In genomic region chr6:45690846-45691245, GRCh38 we compare ENCODE assay signal across 22 cellular contexts.
"Had no signal": no experiment of that assay in that cellular context is flagged by ENCODE, and none has a peak within 500 bp of the region (broad histone marks: within the 10 kb centered on the region; RNA-seq: fewer than 3 reads in every experiment).

No MANE protein-coding gene starts in this region.

- H3K27ac ChIP-seq: coronary artery, neutrophil, pancreas, psoas muscle, right lobe of liver, uterus had no signal

- ATAC-seq: left ventricle myocardium superior; pancreas; psoas muscle; right lobe of liver; stimulated activated naive B cell treated with anti-CD40 and anti-IgM and Interleukin-4, amounts not matched to agents 10 μg/mL and 1 μg/mL and 100 μg/mL, for 72 hours had no signal

- DNase-seq: activated B cell treated with CpG ODN at 0.5 μM for 24 hours; activated CD4-positive, alpha-beta T cell treated with anti-CD3 and anti-CD28 coated beads for 4 hours; activated CD4-positive, alpha-beta T cell treated with anti-CD3 and anti-CD28 coated beads, Interleukin-2, amount 50 U/mL, for 48 hours; activated naive CD4-positive, alpha-beta T cell treated with anti-CD3 and anti-CD28 coated beads for 36 hours; activated naive CD8-positive, alpha-beta T cell treated with anti-CD3 and anti-CD28 coated beads, Interleukin-2, amount 10 ng/mL, durations not matched to agents 7 days and 5 days; activated T-cell treated with anti-CD3 and anti-CD28 coated beads, Interleukin-2, amount 50 U/mL, for 48 hours; amniotic stem cell; cerebellar nuclear complex; endodermal cell; kidney glomerular epithelial cell; left ventricle myocardium superior; midbrain; pancreas; psoas muscle; right lobe of liver; small intestine; stimulated activated CD4-positive, alpha-beta T cell treated with anti-CD3 and anti-CD28 coated beads, Interleukin-2, amount 100 ng/mL, for 24 hours; stimulated activated naive B cell treated with anti-CD40 and anti-IgM and Interleukin-4, amounts not matched to agents 10 μg/mL and 1 μg/mL and 100 μg/mL, for 72 hours; T1000; uterus had no signal

- H3K9me3 ChIP-seq: neutrophil, pancreas, psoas muscle, right lobe of liver, uterus had no signal

- FAIRE-seq: pancreas, small intestine had no signal

- H3K27me3 ChIP-seq: neutrophil, pancreas, right lobe of liver, uterus had no signal

- H3K4me3 ChIP-seq: coronary artery, pancreas, psoas muscle, right lobe of liver, uterus had no signal

- H3K36me3 ChIP-seq: neutrophil, pancreas, right lobe of liver, uterus had no signal

- H3K4me1 ChIP-seq: pancreas, psoas muscle, right lobe of liver, uterus had no signal
